In the genomic region with DNA sequence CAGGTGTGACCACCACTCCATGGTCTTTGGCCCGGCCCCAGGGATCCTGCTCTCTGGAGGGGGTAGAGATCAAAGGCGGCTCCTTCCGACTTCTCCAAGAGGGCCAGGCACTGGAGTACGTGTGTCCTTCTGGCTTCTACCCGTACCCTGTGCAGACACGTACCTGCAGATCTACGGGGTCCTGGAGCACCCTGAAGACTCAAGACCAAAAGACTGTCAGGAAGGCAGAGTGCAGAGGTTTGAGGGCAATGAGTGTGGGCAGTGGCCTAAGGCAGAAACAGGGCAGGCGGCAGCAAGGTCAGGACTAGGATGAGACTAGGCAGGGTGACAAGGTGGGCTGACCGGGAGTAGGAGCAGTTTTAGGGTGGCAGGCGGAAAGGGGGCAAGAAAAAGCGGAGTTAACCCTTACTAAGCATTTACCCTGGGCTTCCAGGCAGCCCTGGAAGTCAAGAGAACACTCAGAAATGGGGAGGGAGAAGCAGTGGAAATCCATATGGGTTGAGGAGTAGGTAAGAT, we compare ENCODE assay signal across 16 cellular contexts. TPM values are rescaled to one million over a fixed set of nuclear protein-coding genes. Genes with fewer than 3 reads are reported as not detected.
DNase-seq lines count a peak whose midpoint lies in the region; ATAC-seq and TF ChIP-seq lines count a peak whose summit lies in the region.
"Had no signal": no experiment of that assay in that cellular context is flagged by ENCODE, and none has a peak within 500 bp of the region (broad histone marks: within the 10 kb centered on the region; RNA-seq: fewer than 3 reads in every experiment).

No MANE protein-coding gene starts in this region.

- TF ChIP-seq RAD21 in liver (IDR thresholded peaks at IDR 0.05), result no peak

- H3K27ac ChIP-seq in PC-3 (ENCODE audit: low read length), result peak overlapping the region; percentile 81
- peak overlapping the region; percentile 71 to 93 for H3K27ac ChIP-seq in liver (ENCODE audit: low read depth in 1 of 2, low read length in 2 of 2)
- peak overlapping the region in 7 of 8 donors; percentile 57 to 79 (median 67) for H3K27ac ChIP-seq in spleen
- H3K27ac ChIP-seq in CD4-positive, alpha-beta T cell (ENCODE audit: low read depth, low read length), result no peak overlapping the region
- H3K27ac ChIP-seq: VCaP had no signal

- H3K79me2 ChIP-seq in PC-3 (ENCODE audit: low read length), result no peaks in the 10 kb centered on the region

- intact Hi-C loops in PC-3 (cut with micrococcal nuclease) (no loop called here), spleen (cut with DNase I; ENCODE audit: low total_unique reads) (no loop called here)
- intact Hi-C loops in CD4-positive, alpha-beta T cell (cut with DNase I, micrococcal nuclease), result no loop called here
- intact Hi-C loops in activated CD4-positive, alpha-beta memory T cell treated with anti-CD3 and anti-CD28 coated beads for 36 hours (cut with micrococcal nuclease), result no loop called here

- POLR2A ChIA-PET in PC-3 (lab: Charles Lee; ENCODE audit: unreplicated experiment), result no interaction called here
- POLR2A ChIA-PET in CD4-positive, alpha-beta T cell (lab: Charles Lee), result no interaction called here
- POLR2A ChIA-PET in activated CD4-positive, alpha-beta memory T cell treated with anti-CD3 and anti-CD28 coated beads for 36 hours (lab: Charles Lee), result no interaction called here

- H3K9ac ChIP-seq in PC-3 (ENCODE audit: low read length) (no peak overlapping the region; the same call in 1 of the 2 replicates), liver (ENCODE audit: low read depth in 1 of 2, low read length in 2 of 2) (peak overlapping the region; percentile 80 to 96)

- TF ChIP-seq POLR2A in spleen (IDR thresholded peaks at IDR 0.05), result no peak

- no peaks in the 10 kb centered on the region for H3K9me3 ChIP-seq in PC-3 (ENCODE audit: low read length)
- H3K9me3 ChIP-seq in liver (ENCODE audit: control insufficient read depth in 4 of 4, low read length in 3 of 4), result no peaks in the 10 kb centered on the region
- no peaks in the 10 kb centered on the region for H3K9me3 ChIP-seq in spleen
- no peaks in the 10 kb centered on the region for H3K9me3 ChIP-seq in CD4-positive, alpha-beta T cell (ENCODE audit: control insufficient read depth, low read length)
- H3K9me3 ChIP-seq: BE2C had no signal

- H4K20me1 ChIP-seq in PC-3 (ENCODE audit: low read length), result no peaks in the 10 kb centered on the region

- H3K4me3 Mint-ChIP-seq in chondrocyte (ENCODE audit: unreplicated experiment), result no peak overlapping the region
- H3K4me3 Mint-ChIP-seq in CD4-positive, alpha-beta T cell, result no peak overlapping the region
- no peak overlapping the region for H3K4me3 Mint-ChIP-seq in activated CD4-positive, alpha-beta memory T cell treated with anti-CD3 and anti-CD28 coated beads for 36 hours
- H3K4me3 Mint-ChIP-seq: nephron had no signal

- peak overlapping the region; percentile 49 for H3K27ac Mint-ChIP-seq in chondrocyte (ENCODE audit: unreplicated experiment)
- H3K27ac Mint-ChIP-seq in CD4-positive, alpha-beta T cell, result no peak overlapping the region
- no peak overlapping the region for H3K27ac Mint-ChIP-seq in activated CD4-positive, alpha-beta memory T cell treated with anti-CD3 and anti-CD28 coated beads for 36 hours

- TF ChIP-seq CTCF in PC-3 (conservative IDR thresholded peaks at IDR 0.05; ENCODE audit: low read depth, low read length) (no peak), chondrocyte (IDR thresholded peaks at IDR 0.05) (no peak), liver (IDR thresholded peaks at IDR 0.05; ENCODE audit: low read depth, low read length, missing input control) (no peak), spleen (IDR thresholded peaks at IDR 0.05 in 8 of 11, conservative IDR thresholded peaks at IDR 0.05 in 3 of 11) (no peak)
- TF ChIP-seq CTCF in CD4-positive, alpha-beta T cell (IDR thresholded peaks at IDR 0.05), result no peak

- ATAC-seq in PC-3 (no peak), GM21786 (IDR thresholded peaks at IDR 0.05; ENCODE audit: unreplicated experiment) (no peak), HG02763 (IDR thresholded peaks at IDR 0.05; ENCODE audit: unreplicated experiment) (no peak)
- no peak for ATAC-seq in CD4-positive, alpha-beta T cell (ENCODE audit: poor library complexity)

- WGBS in liver, result 32% methylated on average over 11 of the region's 11 CpGs
- 75 to 95% (median 78%) methylated on average over 11 of the region's 11 CpGs for WGBS in spleen, 5 donors

- no peaks in the 10 kb centered on the region for H3F3A ChIP-seq in PC-3 (ENCODE audit: low read length, unreplicated experiment)

- peaks cover 5% of the 10 kb centered on the region for H3K36me3 ChIP-seq in PC-3 (ENCODE audit: low read depth, low read length)
- peaks cover 2 to 51% (median 40%) of the 10 kb centered on the region in 4 donors for H3K36me3 ChIP-seq in liver (ENCODE audit: control insufficient read depth in 4 of 4, insufficient read depth in 3 of 4, low read depth in 1 of 4, low read length in 3 of 4)
- peaks cover 0 to 56% (median 8%) of the 10 kb centered on the region in 6 donors for H3K36me3 ChIP-seq in spleen
- H3K36me3 ChIP-seq: BE2C had no signal

- CTCF ChIA-PET in PC-3 (lab: Charles Lee), result no interaction called here
- CTCF ChIA-PET in CD4-positive, alpha-beta T cell (lab: Charles Lee), result no interaction called here
- CTCF ChIA-PET in activated CD4-positive, alpha-beta memory T cell treated with anti-CD3 and anti-CD28 coated beads for 36 hours (lab: Charles Lee), result interaction anchor here (1.1 kb wide), 1 partner anchor 101 kb away, joined by 3 read pairs; no protein-coding TSS in a partner anchor

- no peak overlapping the region for H3K4me3 ChIP-seq in PC-3 (ENCODE audit: low read length)
- peak overlapping the region; percentile 64 to 97 (median 81) for H3K4me3 ChIP-seq in liver (ENCODE audit: low read depth in 1 of 3, low read length in 3 of 3)
- peak overlapping the region in 2 of 8 donors; percentile 11 to 18 for H3K4me3 ChIP-seq in spleen

- H3K4me2 ChIP-seq in PC-3 (ENCODE audit: low read length), result no peak overlapping the region

- no peaks in the 10 kb centered on the region for H3K9me3 Mint-ChIP-seq in chondrocyte (ENCODE audit: low read depth)
- H3K9me3 Mint-ChIP-seq in CD4-positive, alpha-beta T cell, result no peaks in the 10 kb centered on the region
- no peaks in the 10 kb centered on the region for H3K9me3 Mint-ChIP-seq in activated CD4-positive, alpha-beta memory T cell treated with anti-CD3 and anti-CD28 coated beads for 36 hours
- H3K9me3 Mint-ChIP-seq: nephron had no signal

- no TSS peak for BruUV-seq in PC-3 (replicated peaks; lab: Mats Ljungman, UMichigan)

- H3K36me3 Mint-ChIP-seq in chondrocyte (ENCODE audit: low read depth), result peaks cover 5% of the 10 kb centered on the region
- H3K36me3 Mint-ChIP-seq in CD4-positive, alpha-beta T cell (ENCODE audit: low read depth), result peaks cover 6% of the 10 kb centered on the region
- H3K36me3 Mint-ChIP-seq in activated CD4-positive, alpha-beta memory T cell treated with anti-CD3 and anti-CD28 coated beads for 36 hours, result no peaks in the 10 kb centered on the region

- peaks cover 18% of the 10 kb centered on the region for H3K4me1 Mint-ChIP-seq in chondrocyte (ENCODE audit: low read depth)
- H3K4me1 Mint-ChIP-seq in CD4-positive, alpha-beta T cell (ENCODE audit: low read depth), result no peaks in the 10 kb centered on the region
- H3K4me1 Mint-ChIP-seq in activated CD4-positive, alpha-beta memory T cell treated with anti-CD3 and anti-CD28 coated beads for 36 hours (ENCODE audit: low read depth), result peaks cover 8% of the 10 kb centered on the region

- DNase-seq in PC-3 (no peak), chondrocyte (ENCODE audit: low spot score) (peak; percentile 64), spleen (peak; percentile 58)
- DNase-seq in CD4-positive, alpha-beta T cell, result no peak
- DNase-seq in activated CD4-positive, alpha-beta memory T cell treated with anti-CD3 and anti-CD28 coated beads for 36 hours, result no peak
- DNase-seq: BE2C; NCI-H1436 treated with DMSO at 0.1 percent for 48 hours; NCI-H774; stimulated activated CD8-positive, alpha-beta memory T cell treated with anti-CD3 and anti-CD28 coated beads, Interleukin-4, amount 100 ng/mL, for 48 hours had no signal

- no peak overlapping the region for H2AFZ ChIP-seq in PC-3 (ENCODE audit: low read length)

- H3K27me3 ChIP-seq in PC-3 (ENCODE audit: low read length), result no peaks in the 10 kb centered on the region
- H3K27me3 ChIP-seq in liver (ENCODE audit: control insufficient read depth in 4 of 4, insufficient read depth in 4 of 4, low read length in 3 of 4), result no peaks in the 10 kb centered on the region
- peaks cover 0 to 36% (median 0%) of the 10 kb centered on the region in 7 donors for H3K27me3 ChIP-seq in spleen (replicated peaks in 1 of 7)
- H3K27me3 ChIP-seq in CD4-positive, alpha-beta T cell (ENCODE audit: control insufficient read depth, insufficient read depth, low read length), result peaks cover 4% of the 10 kb centered on the region
- H3K27me3 ChIP-seq: brain microvascular endothelial cell had no signal

- H3K4me1 ChIP-seq in PC-3 (ENCODE audit: insufficient read depth, low read length), result peaks cover 23% of the 10 kb centered on the region
- peaks cover 7 to 59% (median 34%) of the 10 kb centered on the region in 4 donors for H3K4me1 ChIP-seq in liver (ENCODE audit: control insufficient read depth in 4 of 4, insufficient read depth in 4 of 4, low read length in 3 of 4)
- peaks cover 0 to 19% (median 0%) of the 10 kb centered on the region in 6 donors for H3K4me1 ChIP-seq in spleen
- H3K4me1 ChIP-seq: BE2C had no signal

- H3K27me3 Mint-ChIP-seq in chondrocyte (ENCODE audit: low read depth), result peaks cover 3% of the 10 kb centered on the region
- peaks cover 11% of the 10 kb centered on the region for H3K27me3 Mint-ChIP-seq in CD4-positive, alpha-beta T cell
- H3K27me3 Mint-ChIP-seq in activated CD4-positive, alpha-beta memory T cell treated with anti-CD3 and anti-CD28 coated beads for 36 hours, result peaks cover 16% of the 10 kb centered on the region

- no peaks in the 10 kb centered on the region for H3K9me2 ChIP-seq in PC-3 (replicated peaks; ENCODE audit: low read length)

RNA-seq across cellular contexts. Expression of gene CFB, which starts 0.5 kb away (rescaled TPM):
- total RNA-seq in PC-3 (2014; rRNA removed) (0.86 TPM in 1 of 2 replicates, not detected in the other), chondrocyte (2.3 to 3.2 TPM (median 2.6 TPM) in 3 replicates), liver (1,000 to 10,000 TPM; 2,016 to 3,272 TPM), spleen (10 to 100 TPM in 6 of 7 donors, 1 to 10 TPM in 1; 5.4 to 35.8 (median 20.1) TPM)
- polyA plus RNA-seq in liver (1,000 to 10,000 TPM; 3,136 to 3,144 TPM), spleen (10 to 100 TPM; 24.1 to 31.2 (median 24.3) TPM)
- 1 to 10 TPM; 1.5 to 2.2 TPM for total RNA-seq in CD4-positive, alpha-beta T cell
- under 1 TPM; 0.76 to 0.82 TPM for total RNA-seq in activated CD4-positive, alpha-beta memory T cell treated with anti-CD3 and anti-CD28 coated beads for 36 hours
- total RNA-seq: SK-MEL-5 had no signal

RNA-seq across cellular contexts. Expression of gene NELFE, which starts 12.3 kb away (rescaled TPM):
- total RNA-seq in PC-3 (2014; rRNA removed) (132 and 142 TPM in 2 replicates), chondrocyte (43.5 to 59.3 TPM (median 50.6 TPM) in 3 replicates), liver (10 to 100 TPM; 11.1 to 21.8 TPM), spleen (10 to 100 TPM; 37.4 to 50.7 (median 44.8) TPM)
- polyA plus RNA-seq in liver (10 to 100 TPM; 11.9 to 14.2 TPM), spleen (10 to 100 TPM; 35.0 to 47.1 (median 45.3) TPM)
- 10 to 100 TPM; 53.8 to 58.2 TPM for total RNA-seq in CD4-positive, alpha-beta T cell
- 10 to 100 TPM; 87.1 to 89.0 TPM for total RNA-seq in activated CD4-positive, alpha-beta memory T cell treated with anti-CD3 and anti-CD28 coated beads for 36 hours

RNA-seq across cellular contexts. Expression of gene SKIC2, which starts 12.5 kb away (rescaled TPM):
- total RNA-seq in PC-3 (2014; rRNA removed) (81.9 and 95.0 TPM in 2 replicates), chondrocyte (56.9 to 85.6 TPM (median 61.2 TPM) in 3 replicates), liver (10 to 100 TPM; 34.7 to 57.6 TPM), spleen (100 to 1,000 TPM in 1 of 7 donors, 10 to 100 TPM in 6; 52.1 to 102 (median 75.7) TPM)
- polyA plus RNA-seq in liver (10 to 100 TPM; 26.7 to 34.3 TPM), spleen (100 to 1,000 TPM in 2 of 3 donors, 10 to 100 TPM in 1; 61.8 to 107 (median 102) TPM)
- 100 to 1,000 TPM; 133 to 141 TPM for total RNA-seq in CD4-positive, alpha-beta T cell
- total RNA-seq in activated CD4-positive, alpha-beta memory T cell treated with anti-CD3 and anti-CD28 coated beads for 36 hours, result 100 to 1,000 TPM in 1 of 2 experiments, 10 to 100 TPM in 1; 95.7 to 101 TPM

RNA-seq across cellular contexts. Expression of gene C2, which starts 18.9 kb away (rescaled TPM):
- total RNA-seq in PC-3 (2014; rRNA removed) (1.1 TPM in 1 of 2 replicates, not detected in the other), chondrocyte (0.52 to 1.5 TPM (median 0.56 TPM) in 3 replicates), liver (100 to 1,000 TPM; 212 to 354 TPM), spleen (100 to 1,000 TPM in 2 of 7 donors, 10 to 100 TPM in 5; 62.5 to 173 (median 83.2) TPM)
- polyA plus RNA-seq in liver (100 to 1,000 TPM; 441 to 522 TPM), spleen (10 to 100 TPM; 17.2 to 28.4 (median 25.4) TPM)
- total RNA-seq in CD4-positive, alpha-beta T cell, result 1 to 10 TPM; 1.4 to 2.3 TPM
- total RNA-seq in activated CD4-positive, alpha-beta memory T cell treated with anti-CD3 and anti-CD28 coated beads for 36 hours, result 1 to 10 TPM in 1 of 2 experiments, under 1 TPM in 1; 0.97 to 1.0 TPM

RNA-seq across cellular contexts. Expression of gene DXO, which starts 25.5 kb away (rescaled TPM):
- total RNA-seq in PC-3 (2014; rRNA removed) (27.1 and 32.4 TPM in 2 replicates), chondrocyte (15.8 to 25.9 TPM (median 19.3 TPM) in 3 replicates), liver (10 to 100 TPM in 1 of 2 donors, 1 to 10 TPM in 1; 4.5 to 11.0 TPM), spleen (10 to 100 TPM; 21.0 to 34.3 (median 26.2) TPM)
- polyA plus RNA-seq in liver (1 to 10 TPM; 8.9 to 9.7 TPM), spleen (10 to 100 TPM; 19.1 to 28.1 (median 26.3) TPM)
- 10 to 100 TPM; 30.0 to 31.1 TPM for total RNA-seq in CD4-positive, alpha-beta T cell
- total RNA-seq in activated CD4-positive, alpha-beta memory T cell treated with anti-CD3 and anti-CD28 coated beads for 36 hours, result 10 to 100 TPM; 10.8 to 12.3 TPM

Comparison
In these comparisons a context has a peak if more than half of its experiments do, and no peak if none do; other contexts are left out.
1. DNase-seq: peak in chondrocyte (single experiment) and spleen (single experiment); none in PC-3 (single experiment), CD4-positive, alpha-beta T cell (0 of 10) and activated CD4-positive, alpha-beta memory T cell treated with anti-CD3 and anti-CD28 coated beads for 36 hours (single experiment).
2. RNA of gene CFB, which starts 0.5 kb away (total RNA-seq): 2,016 to 3,272 TPM in liver; 5.4 to 35.8 TPM in spleen, 2.3 to 3.2 TPM in chondrocyte, 1.5 to 2.2 TPM in CD4-positive, alpha-beta T cell, 0.76 to 0.82 TPM in activated CD4-positive, alpha-beta memory T cell treated with anti-CD3 and anti-CD28 coated beads for 36 hours and 0.86 TPM in PC-3; every median in the first group is over 10 times any median in the second.